8 cellular contexts compared by ENCODE assay signal in genomic region chr12:6612247-6612646, GRCh38. TPM values are rescaled to one million over a fixed set of nuclear protein-coding genes. Genes with fewer than 3 reads are reported as not detected.
A peak's percentile ranks its signal among the peaks of the same experiment; 100 is the strongest.
DNase-seq lines count a peak whose midpoint lies in the region; ATAC-seq lines count a peak whose summit lies in the region.

No MANE protein-coding gene starts in this region.

- H3K4me3 ChIP-seq in neuron (ENCODE audit: low read length), result peak overlapping the region; percentile 14

- peaks cover 39% of the 10 kb centered on the region for H3K4me1 ChIP-seq in neuron (ENCODE audit: insufficient read depth, low read length)

- DNase-seq in DMS153 (lab: John Stamatoyannopoulos, UW) (peak; percentile 35), NCI-H146 treated with DMSO at 0.1 percent for 48 hours (lab: John Stamatoyannopoulos, UW; ENCODE audit: unreplicated experiment) (peak; percentile 53), cerebellar cortex (ENCODE audit: low spot score) (peak; percentile 50), HT-29 (ENCODE audit: low spot score) (no peak)
- no peak for DNase-seq in stimulated activated CD4-positive, alpha-beta T cell treated with anti-CD3 and anti-CD28 coated beads, Interleukin-2, amount 100 ng/mL, for 48 hours

- ATAC-seq in HG02973 (IDR thresholded peaks at IDR 0.05; ENCODE audit: unreplicated experiment), result no peak
- no peak for ATAC-seq in activated CD4-positive, CD25-positive, alpha-beta regulatory T cell treated with anti-CD3 and anti-CD28 coated beads, Interleukin-2, amount 50 U/mL, for 24 hours

- H3K27me3 ChIP-seq in neuron (ENCODE audit: insufficient read depth, low read length), result no peaks in the 10 kb centered on the region

- no peaks in the 10 kb centered on the region for H3K9me3 ChIP-seq in neuron (ENCODE audit: low read length)

- no peaks in the 10 kb centered on the region for H3K36me3 ChIP-seq in neuron (ENCODE audit: insufficient read depth, low read length)

- H2AFZ ChIP-seq in neuron (ENCODE audit: low read depth, low read length), result no peak overlapping the region

RNA-seq across cellular contexts. Expression of gene CHD4, which starts 5.1 kb away (rescaled TPM):
- 253 and 269 TPM in 2 replicates for total RNA-seq in HT-29 (2014; rRNA removed; shearing (Covaris generic))

RNA-seq across cellular contexts. Expression of gene LPAR5, which starts 23.5 kb away (rescaled TPM):
- 0.03 TPM in 1 of 2 replicates, not detected in the other for total RNA-seq in HT-29 (2014; rRNA removed; shearing (Covaris generic))

RNA-seq across cellular contexts. Expression of gene ACRBP, which starts 35.0 kb away (rescaled TPM):
- total RNA-seq in HT-29 (2014; rRNA removed; shearing (Covaris generic)), result 0.31 TPM in 1 of 2 replicates, not detected in the other

RNA-seq across cellular contexts. Expression of gene NOP2, which starts 44.2 kb away (rescaled TPM):
- total RNA-seq in HT-29 (2014; rRNA removed; shearing (Covaris generic)), result 73.5 and 74.9 TPM in 2 replicates

RNA-seq across cellular contexts. Expression of gene ING4, which starts 50.7 kb away (rescaled TPM):
- 25.1 and 27.4 TPM in 2 replicates for total RNA-seq in HT-29 (2014; rRNA removed; shearing (Covaris generic))

Comparison
In these comparisons a context has a peak if more than half of its experiments do, and no peak if none do; other contexts are left out.
1. DNase-seq: peak in DMS153 (single experiment), NCI-H146 treated with DMSO at 0.1 percent for 48 hours (single experiment) and cerebellar cortex (single experiment); none in stimulated activated CD4-positive, alpha-beta T cell treated with anti-CD3 and anti-CD28 coated beads, Interleukin-2, amount 100 ng/mL, for 48 hours (0 of 2) and HT-29 (single experiment).